1 cellular context compared by ENCODE assay signal in the genomic region with DNA sequence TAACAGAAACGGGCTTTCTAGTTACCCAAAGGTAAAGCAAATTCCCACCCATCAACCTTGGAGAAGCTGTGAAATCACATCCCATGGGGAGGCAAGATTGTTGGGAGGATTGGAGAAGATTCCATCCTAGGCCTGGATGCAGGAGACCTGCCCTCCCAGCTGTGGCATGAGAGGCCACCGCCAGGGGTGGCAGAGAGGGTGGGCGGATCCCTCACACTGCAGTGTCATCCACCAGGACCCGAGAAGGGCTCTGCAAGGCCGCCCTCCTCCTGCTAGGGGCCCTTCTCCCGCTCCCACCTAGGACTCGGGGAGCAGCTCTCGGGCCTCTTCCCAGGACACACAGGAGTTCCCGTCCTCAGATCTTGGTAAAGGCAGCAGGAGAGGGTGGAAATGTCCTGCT.
TF ChIP-seq lines count a peak whose summit lies in the region.

No MANE protein-coding gene starts in this region.

TF ChIP-seq in K562, 482 proteins besides CTCF, POLR2A, EP300 and RAD21 (continued from another document):
- TF ChIP-seq, protein P1, sequence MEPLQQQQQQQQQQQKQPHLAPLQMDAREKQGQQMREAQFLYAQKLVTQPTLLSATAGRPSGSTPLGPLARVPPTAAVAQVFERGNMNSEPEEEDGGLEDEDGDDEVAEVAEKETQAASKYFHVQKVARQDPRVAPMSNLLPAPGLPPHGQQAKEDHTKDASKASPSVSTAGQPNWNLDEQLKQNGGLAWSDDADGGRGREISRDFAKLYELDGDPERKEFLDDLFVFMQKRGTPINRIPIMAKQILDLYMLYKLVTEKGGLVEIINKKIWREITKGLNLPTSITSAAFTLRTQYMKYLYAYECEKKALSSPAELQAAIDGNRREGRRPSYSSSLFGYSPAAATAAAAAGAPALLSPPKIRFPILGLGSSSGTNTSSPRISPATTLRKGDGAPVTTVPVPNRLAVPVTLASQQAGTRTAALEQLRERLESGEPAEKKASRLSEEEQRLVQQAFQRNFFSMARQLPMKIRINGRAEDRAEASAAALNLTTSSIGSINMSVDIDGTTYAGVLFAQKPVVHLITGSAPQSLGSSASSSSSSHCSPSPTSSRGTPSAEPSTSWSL (CRISPR knock-in tag; IDR thresholded peaks at IDR 0.05; ENCODE audit: borderline replicate concordance) = no peak
- TF ChIP-seq PPARD (CRISPR knock-in tag; IDR thresholded peaks at IDR 0.05) (no peak), EZH2 (IDR thresholded peaks at IDR 0.05; ENCODE audit: borderline replicate concordance, low read depth, low read length) (no peak), ZNF3 (CRISPR knock-in tag; IDR thresholded peaks at IDR 0.05) (no peak), STAT5A (IDR thresholded peaks at IDR 0.05; ENCODE audit: borderline replicate concordance, low read length) (no peak), E2F3 (CRISPR knock-in tag; IDR thresholded peaks at IDR 0.05) (no peak), ZNF830 (CRISPR knock-in tag; IDR thresholded peaks at IDR 0.05) (no peak)
- TF ChIP-seq, protein P2, sequence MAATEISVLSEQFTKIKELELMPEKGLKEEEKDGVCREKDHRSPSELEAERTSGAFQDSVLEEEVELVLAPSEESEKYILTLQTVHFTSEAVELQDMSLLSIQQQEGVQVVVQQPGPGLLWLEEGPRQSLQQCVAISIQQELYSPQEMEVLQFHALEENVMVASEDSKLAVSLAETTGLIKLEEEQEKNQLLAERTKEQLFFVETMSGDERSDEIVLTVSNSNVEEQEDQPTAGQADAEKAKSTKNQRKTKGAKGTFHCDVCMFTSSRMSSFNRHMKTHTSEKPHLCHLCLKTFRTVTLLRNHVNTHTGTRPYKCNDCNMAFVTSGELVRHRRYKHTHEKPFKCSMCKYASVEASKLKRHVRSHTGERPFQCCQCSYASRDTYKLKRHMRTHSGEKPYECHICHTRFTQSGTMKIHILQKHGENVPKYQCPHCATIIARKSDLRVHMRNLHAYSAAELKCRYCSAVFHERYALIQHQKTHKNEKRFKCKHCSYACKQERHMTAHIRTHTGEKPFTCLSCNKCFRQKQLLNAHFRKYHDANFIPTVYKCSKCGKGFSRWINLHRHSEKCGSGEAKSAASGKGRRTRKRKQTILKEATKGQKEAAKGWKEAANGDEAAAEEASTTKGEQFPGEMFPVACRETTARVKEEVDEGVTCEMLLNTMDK (IDR thresholded peaks at IDR 0.05; ENCODE audit: borderline replicate concordance, insufficient read depth, low read depth, low read length, poor library complexity, severe bottlenecking) = no peak
